Comparison of ENCODE assay signal across 8 cellular contexts in the genomic region with DNA sequence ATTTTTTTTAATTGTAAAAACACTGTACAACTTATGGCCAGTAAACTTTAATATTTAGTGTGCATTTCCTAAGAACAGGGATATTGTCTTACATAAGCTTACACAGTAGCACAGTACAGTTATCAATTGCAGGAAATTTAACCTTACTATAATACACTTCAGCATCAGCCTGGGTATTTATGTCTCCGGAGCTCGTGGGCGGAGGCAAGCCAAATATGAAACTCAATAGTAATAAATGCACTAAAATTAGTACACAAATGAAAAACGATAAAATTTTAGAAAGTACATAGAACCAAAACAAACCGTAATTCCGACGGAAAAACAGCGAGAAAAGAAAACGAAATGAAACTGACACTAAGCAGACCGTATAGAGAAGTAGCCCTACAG.
DNase-seq lines count a peak whose midpoint lies in the region; ATAC-seq and TF ChIP-seq lines count a peak whose summit lies in the region.

No MANE protein-coding gene starts in this region.

- peak; percentile 44 for DNase-seq in stimulated activated CD4-positive, alpha-beta T cell treated with anti-CD3 and anti-CD28 coated beads, Interleukin-15, amount 100 ng/mL, for 24 hours
- DNase-seq in stimulated activated CD4-positive, alpha-beta T cell treated with anti-CD3 and anti-CD28 coated beads, Interleukin-4, amount 100 ng/mL, for 4 hours, result no peak
- DNase-seq in T-helper 2 cell treated with Interferon-gamma antibody and Interleukin-4, amounts not matched to agents 5 μg/mL and 100 μg/mL, for 36 hours (ENCODE audit: low spot score), result peak; percentile 22
- no peak for DNase-seq in foreskin fibroblast
- DNase-seq in upper lobe of right lung, result no peak
- DNase-seq in SW 1271 (lab: John Stamatoyannopoulos, UW), result no peak
- no peak for DNase-seq in NCI-H2029 treated with DMSO at 0.1 percent for 48 hours (lab: John Stamatoyannopoulos, UW)

- peaks cover 11% of the 10 kb centered on the region for H3K27me3 Mint-ChIP-seq in T-helper 2 cell treated with Interferon-gamma antibody and Interleukin-4, amounts not matched to agents 5 μg/mL and 100 μg/mL, for 36 hours (ENCODE audit: low read depth)

- peaks cover 6% of the 10 kb centered on the region for H3K9me3 Mint-ChIP-seq in T-helper 2 cell treated with Interferon-gamma antibody and Interleukin-4, amounts not matched to agents 5 μg/mL and 100 μg/mL, for 36 hours

- ATAC-seq in upper lobe of right lung, result no peak
- ATAC-seq in GM18498 (IDR thresholded peaks at IDR 0.05; ENCODE audit: unreplicated experiment), result no peak

- peaks cover 15% of the 10 kb centered on the region for H3K36me3 Mint-ChIP-seq in T-helper 2 cell treated with Interferon-gamma antibody and Interleukin-4, amounts not matched to agents 5 μg/mL and 100 μg/mL, for 36 hours (ENCODE audit: low read depth)

- TF ChIP-seq CTCF in foreskin fibroblast (IDR thresholded peaks at IDR 0.05; ENCODE audit: low read depth, low read length) (no peak), upper lobe of right lung (IDR thresholded peaks at IDR 0.05) (no peak)

- H3K4me3 Mint-ChIP-seq in T-helper 2 cell treated with Interferon-gamma antibody and Interleukin-4, amounts not matched to agents 5 μg/mL and 100 μg/mL, for 36 hours, result peak overlapping the region; percentile 96

- peaks cover 29% of the 10 kb centered on the region for H3K4me1 Mint-ChIP-seq in T-helper 2 cell treated with Interferon-gamma antibody and Interleukin-4, amounts not matched to agents 5 μg/mL and 100 μg/mL, for 36 hours (ENCODE audit: low read depth)

- intact Hi-C loops in upper lobe of right lung (cut with DNase I), result no loop called here

- peak overlapping the region; percentile 91 for H3K27ac ChIP-seq in upper lobe of right lung

- H3K4me3 ChIP-seq in foreskin fibroblast (ENCODE audit: low read depth in 1 of 2, low read length in 2 of 2) (peak overlapping the region; percentile 27 to 66), upper lobe of right lung (peak overlapping the region; percentile 56)

- peak overlapping the region; percentile 100 for H3K27ac Mint-ChIP-seq in T-helper 2 cell treated with Interferon-gamma antibody and Interleukin-4, amounts not matched to agents 5 μg/mL and 100 μg/mL, for 36 hours

- no peaks in the 10 kb centered on the region for H3K9me3 ChIP-seq in upper lobe of right lung

- H3K4me1 ChIP-seq in upper lobe of right lung, result peaks cover 17% of the 10 kb centered on the region

- peaks cover 92% of the 10 kb centered on the region for H3K27me3 ChIP-seq in upper lobe of right lung

- no peaks in the 10 kb centered on the region for H3K36me3 ChIP-seq in upper lobe of right lung

Comparison
In these comparisons a context has a peak if more than half of its experiments do, and no peak if none do; other contexts are left out.
1. DNase-seq: peak in stimulated activated CD4-positive, alpha-beta T cell treated with anti-CD3 and anti-CD28 coated beads, Interleukin-15, amount 100 ng/mL, for 24 hours (single experiment) and T-helper 2 cell treated with Interferon-gamma antibody and Interleukin-4, amounts not matched to agents 5 μg/mL and 100 μg/mL, for 36 hours (single experiment); none in stimulated activated CD4-positive, alpha-beta T cell treated with anti-CD3 and anti-CD28 coated beads, Interleukin-4, amount 100 ng/mL, for 4 hours (0 of 2), foreskin fibroblast (0 of 2), upper lobe of right lung (single experiment), SW 1271 (0 of 2) and NCI-H2029 treated with DMSO at 0.1 percent for 48 hours (single experiment).